ENCODE assay signal across 8 cellular contexts in the genomic region with DNA sequence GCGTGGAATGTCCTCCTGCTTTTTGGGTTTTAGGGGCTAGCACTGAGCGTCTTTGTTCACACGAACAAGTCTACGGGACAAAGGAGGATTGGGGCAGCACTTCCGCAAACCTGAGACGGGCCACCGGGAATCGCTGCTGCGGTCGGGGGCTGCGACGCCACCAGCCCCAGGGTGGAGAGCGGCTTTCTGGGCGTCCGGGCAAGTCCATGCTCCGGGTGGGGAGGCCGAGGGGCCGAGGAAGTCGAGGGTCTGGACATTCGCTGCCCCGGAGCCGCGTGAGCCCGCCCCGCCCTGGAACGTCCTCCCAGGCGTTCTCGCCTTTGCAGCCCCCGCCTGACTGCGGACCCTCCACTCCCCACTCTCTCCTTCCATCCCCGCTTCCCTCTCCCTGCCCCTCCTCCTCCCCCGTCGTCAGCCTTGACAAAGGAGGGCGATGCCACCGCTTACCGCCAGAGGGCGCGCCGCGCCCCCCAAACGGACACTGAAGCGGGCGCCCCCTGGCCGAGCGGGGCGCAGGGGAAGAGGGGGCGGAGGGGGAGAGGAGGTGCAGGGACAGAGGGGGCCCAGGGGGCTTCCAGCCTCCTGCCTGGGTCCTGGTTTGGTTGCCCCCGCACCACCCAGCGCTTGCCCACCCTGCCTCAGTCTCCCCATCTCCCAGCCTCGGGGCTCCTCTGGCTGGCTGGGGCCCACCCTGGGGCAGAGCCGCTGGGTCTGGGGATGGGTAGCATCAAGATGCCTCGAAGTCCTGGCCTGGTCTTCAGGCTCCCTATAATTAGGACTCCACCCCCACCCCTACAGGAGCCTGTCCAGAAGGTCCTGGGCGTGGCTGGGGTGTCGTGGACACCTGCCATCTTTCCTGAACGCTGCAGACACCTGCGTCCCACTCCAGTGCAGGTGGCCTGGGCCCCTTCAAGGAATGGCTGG. TPM values are rescaled to one million over a fixed set of nuclear protein-coding genes. Genes with fewer than 3 reads are reported as not detected.
A peak's percentile ranks its signal among the peaks of the same experiment; 100 is the strongest.
DNase-seq lines count a peak whose midpoint lies in the region; ATAC-seq and TF ChIP-seq lines count a peak whose summit lies in the region.

No MANE protein-coding gene starts in this region.

- WGBS in testis, 2 donors = 3 to 10% methylated on average over 24 to 50 of the region's 56 CpGs

- intact Hi-C loops in PC-9 (cut with micrococcal nuclease; ENCODE audit: unreplicated experiment) = loop anchor here (1.0 to 5.0 kb wide), 2 partner anchors 10 to 57 kb away; no protein-coding TSS in a partner anchor
- intact Hi-C loops in testis (cut with DNase I; ENCODE audit: low total_unique reads) = loop anchor here (5.0 kb wide), 1 partner anchor 57 kb away; no protein-coding TSS in a partner anchor

- H3K9me2 ChIP-seq in DOHH2 (replicated peaks; ENCODE audit: control insufficient read depth, low read length) (no peaks in the 10 kb centered on the region), PC-9 (ENCODE audit: insufficient read depth) (no peaks in the 10 kb centered on the region)

- no peak for DNase-seq in HFF-Myc (ENCODE audit: extremely low read depth, low read depth)
- DNase-seq in PC-9 = peak in 1 of 2 experiments; percentile 49
- DNase-seq in activated naive CD4-positive, alpha-beta T cell (lab: John Stamatoyannopoulos, UW) = peak; percentile 35 to 60 (median 37)
- peak; percentile 56 for DNase-seq in glomerular visceral epithelial cell (ENCODE audit: extremely low spot score)
- peak; percentile 57 for DNase-seq in omental fat pad (ENCODE audit: low spot score)
- DNase-seq in testis = peak; percentile 82
- no peak for DNase-seq in GF-D8 (lab: John Stamatoyannopoulos, UW)

- CTCF ChIA-PET in PC-9 (lab: Charles Lee) = interaction anchor here (0.6 kb wide), 1 partner anchor 47 kb away, joined by 3 read pairs; no protein-coding TSS in a partner anchor

- peak; percentile 99 for TF ChIP-seq CTCF in DOHH2 (IDR thresholded peaks at IDR 0.05; ENCODE audit: low read depth, low read length, poor library complexity, severe bottlenecking)
- TF ChIP-seq CTCF in HFF-Myc (IDR thresholded peaks at IDR 0.05; ENCODE audit: low read depth, low read length, missing control alignments) = peak; percentile 99
- TF ChIP-seq CTCF in PC-9 (conservative IDR thresholded peaks at IDR 0.05) = peak; percentile 98
- peak in 2 of 3 donors; percentile 33 to 87 for TF ChIP-seq CTCF in omental fat pad (IDR thresholded peaks at IDR 0.05)
- TF ChIP-seq CTCF in testis (IDR thresholded peaks at IDR 0.05) = peak; percentile 92 to 100 (median 93)

- POLR2A ChIA-PET in PC-9 (lab: Charles Lee; ENCODE audit: unreplicated experiment) = no interaction called here

- no peak overlapping the region for H3K27ac ChIP-seq in DOHH2 (ENCODE audit: low read depth, low read length)
- H3K27ac ChIP-seq in PC-9 = no peak overlapping the region
- H3K27ac ChIP-seq in testis = no peak overlapping the region

- H3K4me3 ChIP-seq in DOHH2 (ENCODE audit: low read length) = peak overlapping the region; percentile 72
- H3K4me3 ChIP-seq in HFF-Myc (replicated peaks; ENCODE audit: low read depth, low read length) = peak overlapping the region; percentile 38
- H3K4me3 ChIP-seq in PC-9 = no peak overlapping the region
- peak overlapping the region; percentile 43 to 48 for H3K4me3 ChIP-seq in testis

- H3F3A ChIP-seq in DOHH2 (ENCODE audit: control insufficient read depth, insufficient read depth) (peaks cover 8% of the 10 kb centered on the region; the same call in 1 of the 2 replicates), PC-9 (ENCODE audit: insufficient read depth, low read depth) (no peaks in the 10 kb centered on the region)

- no peaks in the 10 kb centered on the region for H3K27me3 ChIP-seq in DOHH2 (ENCODE audit: control insufficient read depth, low read length)
- peaks cover 10% of the 10 kb centered on the region for H3K27me3 ChIP-seq in PC-9 (ENCODE audit: insufficient read depth, low read depth)
- H3K27me3 ChIP-seq in testis = no peaks in the 10 kb centered on the region

- H4K20me1 ChIP-seq in DOHH2 (ENCODE audit: control insufficient read depth, insufficient read depth, low read depth, low read length) = no peaks in the 10 kb centered on the region
- no peaks in the 10 kb centered on the region for H4K20me1 ChIP-seq in PC-9 (ENCODE audit: insufficient read depth)

- TF ChIP-seq POLR2A in testis (IDR thresholded peaks at IDR 0.05) = no peak

- H3K79me2 ChIP-seq in DOHH2 (ENCODE audit: control insufficient read depth, low read length) (no peaks in the 10 kb centered on the region), PC-9 (ENCODE audit: low read depth) (no peaks in the 10 kb centered on the region)

- peaks cover 21% of the 10 kb centered on the region; the same call in 1 of the 2 replicates for H3K9me3 ChIP-seq in DOHH2 (ENCODE audit: control insufficient read depth, insufficient read depth, low read length)
- H3K9me3 ChIP-seq in PC-9 (ENCODE audit: insufficient read depth, low read depth) = peaks cover 2% of the 10 kb centered on the region; the same call in 1 of the 2 replicates
- H3K9me3 ChIP-seq in testis = no peaks in the 10 kb centered on the region

- ATAC-seq in omental fat pad (ENCODE audit: low FRiP score) = peak; percentile 61

- no peak overlapping the region for H2AFZ ChIP-seq in PC-9

- no TSS peak for BruUV-seq in PC-9 (replicated peaks; lab: Mats Ljungman, UMichigan)

- peak overlapping the region; percentile 75 for H3K4me2 ChIP-seq in DOHH2 (ENCODE audit: low read length)
- H3K4me2 ChIP-seq in PC-9 = no peak overlapping the region

- H3K4me1 ChIP-seq in DOHH2 (ENCODE audit: control insufficient read depth, low read length) = peaks cover 26% of the 10 kb centered on the region
- no peaks in the 10 kb centered on the region for H3K4me1 ChIP-seq in PC-9 (replicated peaks; ENCODE audit: insufficient read depth)
- no peaks in the 10 kb centered on the region for H3K4me1 ChIP-seq in testis

- no peaks in the 10 kb centered on the region for H3K36me3 ChIP-seq in DOHH2 (ENCODE audit: control insufficient read depth, low read length)
- H3K36me3 ChIP-seq in PC-9 (ENCODE audit: low read depth) = no peaks in the 10 kb centered on the region
- no peaks in the 10 kb centered on the region for H3K36me3 ChIP-seq in testis (ENCODE audit: low read depth, missing control alignments)

RNA-seq across cellular contexts. Expression of a gene that starts 39.1 kb away (rescaled TPM):
- total RNA-seq in PC-9 (2021) (107 and 113 TPM in 2 replicates), omental fat pad (100 to 1,000 TPM in 1 of 4 donors, 10 to 100 TPM in 3; 50.9 to 104 (median 87.5) TPM), testis (100 to 1,000 TPM; 244 to 328 TPM)
- polyA plus RNA-seq in testis (ENCODE audit: insufficient read depth, low read depth, low replicate concordance) = 50.5 TPM

RNA-seq across cellular contexts. Expression of a gene that starts 45.7 kb away (rescaled TPM):
- total RNA-seq in PC-9 (2021) (not detected in 2 replicates), omental fat pad (not detected), testis (10 to 100 TPM in 1 of 2 donors, 1 to 10 TPM in 1; 9.8 to 12.1 TPM)
- polyA plus RNA-seq in testis (ENCODE audit: insufficient read depth, low read depth, low replicate concordance) = 4.9 TPM

Comparison
In these comparisons a context has a peak if more than half of its experiments do, and no peak if none do; other contexts are left out.
1. DNase-seq: peak in activated naive CD4-positive, alpha-beta T cell (4 of 4), glomerular visceral epithelial cell (single experiment), omental fat pad (single experiment) and testis (single experiment); none in HFF-Myc (single experiment) and GF-D8 (single experiment).
2. Peak in every context shown above with its lines, with median percentiles within 50 percentile points of each other: CTCF ChIP-seq.